ENCODE assay signal across 28 cellular contexts in genomic region chr4:7442609-7443140, GRCh38. TPM values are rescaled to one million over a fixed set of nuclear protein-coding genes. Genes with fewer than 3 reads are reported as not detected.
"Had no signal": no experiment of that assay in that cellular context is flagged by ENCODE, and none has a peak within 500 bp of the region (broad histone marks: within the 10 kb centered on the region; RNA-seq: fewer than 3 reads in every experiment).

No MANE protein-coding gene starts in this region.

- H3K9me3 Mint-ChIP-seq: activated CD4-positive, alpha-beta memory T cell treated with anti-CD3 and anti-CD28 coated beads, Interleukin-2, amount 10 ng/mL, durations not matched to agents 7 days and 5 days; activated naive CD4-positive, alpha-beta T cell treated with anti-CD3 and anti-CD28 coated beads, Interleukin-2, amount 10 ng/mL, durations not matched to agents 7 days and 5 days; activated T-helper 17 cell treated with anti-CD3 and anti-CD28 coated beads, Interleukin-2, amount 50 U/mL, for 72 hours; central memory CD8-positive, alpha-beta T cell had no signal

- H3K27ac Mint-ChIP-seq: activated CD4-positive, alpha-beta memory T cell treated with anti-CD3 and anti-CD28 coated beads, Interleukin-2, amount 10 ng/mL, durations not matched to agents 7 days and 5 days; activated naive CD4-positive, alpha-beta T cell treated with anti-CD3 and anti-CD28 coated beads, Interleukin-2, amount 10 ng/mL, durations not matched to agents 7 days and 5 days; activated T-helper 17 cell treated with anti-CD3 and anti-CD28 coated beads, Interleukin-2, amount 50 U/mL, for 72 hours; T-helper 17 cell had no signal

- H3K36me3 Mint-ChIP-seq: activated naive CD4-positive, alpha-beta T cell treated with anti-CD3 and anti-CD28 coated beads, Interleukin-2, amount 10 ng/mL, durations not matched to agents 7 days and 5 days had no signal

- H3K36me3 ChIP-seq: ascending aorta had no signal

- H3K4me1 Mint-ChIP-seq: activated CD4-positive, alpha-beta memory T cell treated with anti-CD3 and anti-CD28 coated beads, Interleukin-2, amount 10 ng/mL, durations not matched to agents 7 days and 5 days; activated naive CD4-positive, alpha-beta T cell treated with anti-CD3 and anti-CD28 coated beads, Interleukin-2, amount 10 ng/mL, durations not matched to agents 7 days and 5 days; activated T-helper 17 cell treated with anti-CD3 and anti-CD28 coated beads, Interleukin-2, amount 50 U/mL, for 72 hours; central memory CD8-positive, alpha-beta T cell had no signal

- H3K4me1 ChIP-seq: ascending aorta, body of pancreas had no signal

- H3K27ac ChIP-seq: ascending aorta, body of pancreas had no signal

- H3K27me3 ChIP-seq: ascending aorta, body of pancreas had no signal

- H3K4me3 ChIP-seq: ascending aorta, body of pancreas, K562 had no signal

- H3K27me3 Mint-ChIP-seq: activated CD4-positive, alpha-beta memory T cell treated with anti-CD3 and anti-CD28 coated beads, Interleukin-2, amount 10 ng/mL, durations not matched to agents 7 days and 5 days had no signal

- H3K9me3 ChIP-seq: body of pancreas had no signal

- DNase-seq: activated CD4-positive, alpha-beta memory T cell treated with anti-CD3 and anti-CD28 coated beads, Interleukin-2, amount 10 ng/mL, durations not matched to agents 7 days and 5 days; activated CD4-positive, alpha-beta T cell treated with anti-CD3 and anti-CD28 coated beads, Interleukin-2, amount 50 U/mL, for 1 hour; activated CD4-positive, CD25-positive, alpha-beta regulatory T cell; activated gamma-delta T cell; activated naive CD4-positive, alpha-beta T cell treated with anti-CD3 and anti-CD28 coated beads, Interleukin-2, amount 10 ng/mL, durations not matched to agents 7 days and 5 days; activated T-cell treated with anti-CD3 and anti-CD28 coated beads for 4 hours; activated T-cell treated with anti-CD3 and anti-CD28 coated beads, Interleukin-2, amount 50 U/mL, for 48 hours; body of pancreas; Karpas-422; MM.1S; NCI-H1105; NCI-H1436; NCI-H1694 treated with DMSO at 0.1 percent for 48 hours; NCI-H2029 treated with DMSO at 0.1 percent for 48 hours; NCI-H345; NCI-H510A; NCI-H526 treated with DMSO at 0.1 percent for 48 hours; PC-3; SHP77 treated with DMSO at 0.1 percent for 48 hours; T-helper 17 cell; T-helper 9 cell had no signal

- ATAC-seq: activated T-helper 17 cell treated with anti-CD3 and anti-CD28 coated beads, Interleukin-2, amount 50 U/mL, for 72 hours; body of pancreas; K562; PC-3; T-helper 17 cell had no signal

- H3K4me3 Mint-ChIP-seq: activated CD4-positive, alpha-beta memory T cell treated with anti-CD3 and anti-CD28 coated beads, Interleukin-2, amount 10 ng/mL, durations not matched to agents 7 days and 5 days; activated naive CD4-positive, alpha-beta T cell treated with anti-CD3 and anti-CD28 coated beads, Interleukin-2, amount 10 ng/mL, durations not matched to agents 7 days and 5 days; activated T-helper 17 cell treated with anti-CD3 and anti-CD28 coated beads, Interleukin-2, amount 50 U/mL, for 72 hours; central memory CD8-positive, alpha-beta T cell had no signal

RNA-seq across cellular contexts. Expression of gene PSAPL1, which starts 7.9 kb away (rescaled TPM):
- total RNA-seq: activated CD4-positive, alpha-beta memory T cell treated with anti-CD3 and anti-CD28 coated beads, Interleukin-2, amount 10 ng/mL, durations not matched to agents 7 days and 5 days; activated CD8-positive, alpha-beta memory T cell treated with anti-CD3 and anti-CD28 coated beads for 36 hours; activated T-helper 17 cell treated with anti-CD3 and anti-CD28 coated beads, Interleukin-2, amount 50 U/mL, for 72 hours; ascending aorta; bronchial epithelial cell; K562; SK-MEL-5; T-helper 17 cell had no signal
- polyA plus RNA-seq: K562 had no signal
